In genomic region chr20:32358632-32358882, GRCh38 we compare ENCODE assay signal across 8 cellular contexts. TPM values are rescaled to one million over a fixed set of nuclear protein-coding genes. Genes with fewer than 3 reads are reported as not detected.
DNase-seq lines count a peak whose midpoint lies in the region; ATAC-seq and TF ChIP-seq lines count a peak whose summit lies in the region.

No MANE protein-coding gene starts in this region.

- TF ChIP-seq CTCF in breast epithelium (IDR thresholded peaks at IDR 0.05) (no peak), mucosa of descending colon (IDR thresholded peaks at IDR 0.05) (no peak)

- intact Hi-C loops in breast epithelium (cut with DNase I; ENCODE audit: low total_unique reads) = no loop called here
- intact Hi-C loops in mucosa of descending colon (cut with DNase I, micrococcal nuclease) = no loop called here
- intact Hi-C loops in aorta (cut with DNase I) = loop anchor here (5.0 to 10.0 kb wide), 3 partner anchors 86 to 154 kb away; partner anchors contain the start of genes PLAGL2 (in 1 of the 2) and POFUT1 (in 1 of the 2)

- ATAC-seq in mucosa of descending colon (no peak), aorta (ENCODE audit: low FRiP score) (no peak)

- WGBS in aorta, 2 donors = 0 to 1% methylated on average over 17 to 35 of the region's 35 CpGs

- peak; percentile 58 for DNase-seq in stimulated activated CD8-positive, alpha-beta memory T cell treated with anti-CD3 and anti-CD28 coated beads, Interleukin-7, amount 100 ng/mL, for 24 hours (ENCODE audit: low read depth)
- DNase-seq in stimulated activated CD8-positive, alpha-beta memory T cell treated with anti-CD3 and anti-CD28 coated beads, Interleukin-4, amount 100 ng/mL, for 48 hours = no peak
- DNase-seq in breast epithelium (ENCODE audit: low spot score in 2 of 2) (peak in 1 of 2 donors; percentile 22), mucosa of descending colon (no peak), aorta (no peak), glomerular visceral epithelial cell (ENCODE audit: extremely low spot score) (no peak), LoVo (ENCODE audit: low spot score) (no peak), NCI-H1436 (lab: John Stamatoyannopoulos, UW) (no peak)

- no peak for TF ChIP-seq POLR2A in breast epithelium (IDR thresholded peaks at IDR 0.05)

- no peaks in the 10 kb centered on the region for H3K27me3 ChIP-seq in breast epithelium
- H3K27me3 ChIP-seq in aorta (ENCODE audit: control insufficient read depth in 1 of 2, insufficient read depth in 2 of 2, low read length in 1 of 2) = no peaks in the 10 kb centered on the region

- H3K4me1 ChIP-seq in breast epithelium (no peaks in the 10 kb centered on the region), mucosa of descending colon (ENCODE audit: low read depth) (peaks cover 26% of the 10 kb centered on the region), aorta (ENCODE audit: control insufficient read depth in 1 of 2, insufficient read depth in 2 of 2, low read length in 2 of 2) (no peaks in the 10 kb centered on the region)

- H3K27ac ChIP-seq in breast epithelium = peak overlapping the region; percentile 97 to 99
- H3K27ac ChIP-seq in aorta (ENCODE audit: low read depth in 1 of 2, low read length in 2 of 2) = peak overlapping the region in 1 of 2 donors; percentile 98

- H3K4me3 ChIP-seq in breast epithelium (peak overlapping the region; percentile 81 to 96 (median 83)), mucosa of descending colon (peak overlapping the region; percentile 76), aorta (ENCODE audit: low read length in 2 of 2) (peak overlapping the region; percentile 86 to 89)

- H3K36me3 ChIP-seq in breast epithelium = no peaks in the 10 kb centered on the region
- no peaks in the 10 kb centered on the region for H3K36me3 ChIP-seq in mucosa of descending colon (ENCODE audit: low read depth)
- H3K36me3 ChIP-seq in aorta (ENCODE audit: control insufficient read depth in 1 of 2, insufficient read depth in 2 of 2, low read length in 1 of 2) = no peaks in the 10 kb centered on the region

- no peaks in the 10 kb centered on the region for H3K9me3 ChIP-seq in breast epithelium
- no peaks in the 10 kb centered on the region for H3K9me3 ChIP-seq in mucosa of descending colon
- no peaks in the 10 kb centered on the region for H3K9me3 ChIP-seq in aorta (ENCODE audit: control insufficient read depth, low read length)

RNA-seq across cellular contexts. Expression of gene ASXL1, which starts 0.4 kb away (rescaled TPM):
- 100 to 1,000 TPM in 1 of 3 donors, 10 to 100 TPM in 2; 73.3 to 102 (median 97.3) TPM for total RNA-seq in breast epithelium
- total RNA-seq in mucosa of descending colon = 10 to 100 TPM; 47.4 to 78.9 (median 52.3) TPM
- total RNA-seq in aorta = 100 to 1,000 TPM in 1 of 2 donors, 10 to 100 TPM in 1; 92.5 to 102 TPM
- 10 to 100 TPM; 18.0 to 51.7 TPM for polyA plus RNA-seq in aorta

Comparison
In these comparisons a context has a peak if more than half of its experiments do, and no peak if none do; other contexts are left out.
1. intact Hi-C loops: an anchor here in aorta (5.0 to 10.0 kb wide); none called in breast epithelium and mucosa of descending colon.